ENCODE assay signal across 8 cellular contexts in the genomic region with DNA sequence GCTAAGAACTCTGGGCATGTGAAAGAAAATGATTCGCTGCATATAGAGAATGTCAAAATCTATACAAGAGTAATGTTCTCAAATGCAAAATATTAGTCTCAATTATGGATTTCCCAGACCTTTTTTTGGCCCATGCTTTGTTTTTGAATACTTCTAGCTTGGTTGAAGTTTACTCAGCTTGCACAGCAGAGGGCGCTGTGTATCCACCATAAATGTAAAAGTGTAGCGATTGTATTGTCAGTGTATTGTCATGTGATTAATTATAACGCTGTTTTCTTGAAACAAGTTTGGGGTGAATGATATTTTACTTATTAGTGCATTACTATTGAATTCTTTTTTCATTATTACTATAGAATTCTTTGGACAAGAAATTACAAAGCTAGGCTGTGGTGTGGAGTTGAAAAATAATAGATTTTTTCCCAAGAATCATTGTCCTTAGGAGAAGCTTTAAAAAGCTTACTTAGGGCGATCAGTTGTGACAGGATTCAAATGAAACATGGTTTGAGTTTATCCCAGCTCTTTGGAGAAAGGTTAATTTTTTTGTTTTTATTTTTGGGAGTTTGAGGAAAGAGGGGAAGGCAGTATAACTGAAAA.
DNase-seq lines count a peak whose midpoint lies in the region; ATAC-seq and TF ChIP-seq lines count a peak whose summit lies in the region.

No MANE protein-coding gene starts in this region.

- peak overlapping the region; percentile 51 for H3K27ac ChIP-seq in A673 (ENCODE audit: low read depth, low read length, poor library complexity, severe bottlenecking)

- H3K9me3 ChIP-seq in A673 (ENCODE audit: low read depth, low read length, poor library complexity, severe bottlenecking), result no peaks in the 10 kb centered on the region

- peak; percentile 89 for TF ChIP-seq CTCF in A673 (conservative IDR thresholded peaks at IDR 0.05; ENCODE audit: low read depth, low read length)

- no peaks in the 10 kb centered on the region for H3K27me3 ChIP-seq in A673 (replicated peaks; ENCODE audit: insufficient read depth, low read depth, low read length, poor library complexity)

- H3K27me3 Mint-ChIP-seq in memory B cell, result no peaks in the 10 kb centered on the region

- DNase-seq in A673 (ENCODE audit: low spot score), result peak; percentile 70
- DNase-seq in NCI-H2227 treated with DMSO at 0.1 percent for 48 hours (lab: John Stamatoyannopoulos, UW), result peak; percentile 64
- DNase-seq in activated CD4-positive, alpha-beta T cell treated with anti-CD3 and anti-CD28 coated beads, Interleukin-2, amount 50 U/mL, for 1 hour, result peak; percentile 62
- peak; percentile 59 to 76 for DNase-seq in dermis microvascular lymphatic vessel endothelial cell (ENCODE audit: low read depth in 2 of 2)
- DNase-seq in memory B cell (ENCODE audit: low spot score in 2 of 2), result peak; percentile 28 to 33
- DNase-seq in stimulated activated CD8-positive, alpha-beta memory T cell treated with anti-CD3 and anti-CD28 coated beads, Interleukin-4, amount 100 ng/mL, for 24 hours (ENCODE audit: low read depth), result peak; percentile 50

- H3K36me3 ChIP-seq in A673 (ENCODE audit: insufficient read depth, low read length, poor library complexity, severe bottlenecking), result no peaks in the 10 kb centered on the region

- H3K9me3 Mint-ChIP-seq in memory B cell, result no peaks in the 10 kb centered on the region

- BruUV-seq in A673 (replicated peaks; lab: Mats Ljungman, UMichigan), result no TSS peak

- H3K27ac Mint-ChIP-seq in memory B cell, result no peak overlapping the region

- ATAC-seq in GM18511 (IDR thresholded peaks at IDR 0.05; ENCODE audit: unreplicated experiment) (peak; percentile 89), HG03060 (IDR thresholded peaks at IDR 0.05; ENCODE audit: low read depth, unreplicated experiment) (peak; percentile 79), memory B cell (ENCODE audit: low read depth) (peak; percentile 65)

- POLR2A ChIA-PET in A673 (lab: Charles Lee; ENCODE audit: low non-redundant PET), result no interaction called here

- no peak overlapping the region for H3K4me3 ChIP-seq in A673 (ENCODE audit: low read depth, low read length, poor library complexity, severe bottlenecking)

- intact Hi-C loops in A673 (cut with micrococcal nuclease; ENCODE audit: unreplicated experiment), result loop anchor here (1.0 to 10.0 kb wide), 8 partner anchors 61 to 1534 kb away; no protein-coding TSS in a partner anchor

- H3K4me1 Mint-ChIP-seq in memory B cell, result peaks cover 3% of the 10 kb centered on the region

- H3K4me1 ChIP-seq in A673 (ENCODE audit: insufficient read depth, low read length, poor library complexity, severe bottlenecking), result peaks cover 7% of the 10 kb centered on the region

- H3K4me3 Mint-ChIP-seq in memory B cell, result no peak overlapping the region

- H3K36me3 Mint-ChIP-seq in memory B cell, result peaks cover 15% of the 10 kb centered on the region

- CTCF ChIA-PET in A673 (lab: Charles Lee), result interaction anchor here (1.0 to 1.3 kb wide), 6 partner anchors 57 to 1534 kb away, joined by 3 to 5 read pairs (median 3); no protein-coding TSS in a partner anchor
